ENCODE assay signal across 1 cellular context in the genomic region with DNA sequence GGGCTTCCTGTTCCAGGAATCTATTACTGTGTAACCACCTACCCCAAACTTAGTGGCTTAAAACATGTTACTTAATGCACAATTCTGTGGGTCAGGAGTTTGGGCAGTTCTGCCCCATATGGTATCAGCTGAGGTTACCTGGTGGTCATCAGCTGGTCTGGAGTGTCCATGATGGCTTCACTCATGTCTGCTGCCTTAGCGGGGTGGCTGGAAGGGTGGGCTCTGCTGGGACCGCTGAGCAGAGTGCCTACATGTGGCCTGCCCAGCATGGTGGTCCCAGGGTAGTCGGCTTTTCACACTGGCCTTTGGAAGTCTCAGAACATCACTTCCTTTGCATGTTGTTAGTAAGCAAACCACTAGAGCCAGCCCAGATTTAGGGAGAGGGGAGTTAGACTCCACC.
TF ChIP-seq lines count a peak whose summit lies in the region.

No MANE protein-coding gene starts in this region.

TF ChIP-seq in H1, 55 proteins besides CTCF, POLR2A, EP300 and RAD21:
- TF ChIP-seq RXRA (IDR thresholded peaks at IDR 0.05; ENCODE audit: insufficient read depth, low read depth, low read length) (no peak), BCL11A (IDR thresholded peaks at IDR 0.05; ENCODE audit: low read depth in 2 of 2, low read length in 2 of 2) (no peak), TAF1 (IDR thresholded peaks at IDR 0.05; ENCODE audit: low read depth, low read length) (no peak), JUN (IDR thresholded peaks at IDR 0.05; ENCODE audit: low read depth, low read length) (no peak), EGR1 (IDR thresholded peaks at IDR 0.05; ENCODE audit: borderline replicate concordance, low read depth, low read length) (no peak), PHF8 (conservative IDR thresholded peaks at IDR 0.05; ENCODE audit: low read depth, low read length) (no peak), SP1 (IDR thresholded peaks at IDR 0.05; ENCODE audit: low read depth, low read length) (no peak)
TF ChIP-seq in H1: peak in this region for 0.
